Comparison of ENCODE assay signal across 1 cellular context in the genomic region with DNA sequence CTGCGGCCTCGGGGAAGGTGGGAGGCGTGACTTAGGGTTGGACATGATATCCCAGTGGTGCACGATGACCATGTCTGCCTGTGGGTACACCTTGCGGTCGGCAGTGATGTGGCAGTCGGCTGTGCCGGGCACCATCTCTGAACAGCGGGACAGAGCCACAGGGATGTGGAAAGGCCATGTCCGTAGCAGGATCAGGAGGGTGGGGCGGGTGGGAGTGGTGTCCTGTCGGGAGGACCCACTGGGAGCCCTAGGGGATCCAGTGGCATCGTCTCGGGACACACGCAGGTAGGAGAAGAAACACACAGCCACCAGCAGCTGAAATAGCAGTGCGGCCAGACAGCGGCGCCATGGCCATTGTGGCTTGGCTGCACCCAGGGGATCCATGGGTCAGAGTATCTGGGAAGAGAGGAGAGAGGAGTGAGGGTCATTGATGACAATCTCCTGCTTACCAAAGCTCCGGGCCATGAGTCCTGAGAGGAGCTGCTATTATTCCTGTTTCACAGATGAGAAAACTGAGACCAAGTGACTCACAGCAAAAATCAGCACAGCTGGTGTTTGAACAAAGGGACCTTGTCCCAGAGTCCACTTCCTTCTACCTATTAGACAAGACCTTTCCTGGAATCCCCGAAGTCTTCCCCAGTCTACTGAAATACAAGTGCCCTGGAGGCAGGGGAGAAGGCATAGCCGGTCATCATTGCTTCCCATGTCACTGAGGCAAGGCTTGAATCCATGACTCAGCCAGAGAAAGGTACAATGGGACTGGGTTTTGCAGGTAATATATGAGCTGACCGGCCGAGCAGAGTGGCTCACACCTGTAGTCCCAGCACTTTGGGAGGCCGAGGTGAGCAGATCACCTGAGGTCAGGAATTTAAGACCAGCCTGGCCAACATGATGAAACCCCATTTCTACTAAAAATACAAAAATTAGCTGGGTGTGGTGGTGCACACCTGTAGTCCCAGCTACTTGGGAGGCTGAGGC.
TF ChIP-seq lines count a peak whose summit lies in the region.

No MANE protein-coding gene starts in this region.

TF ChIP-seq in SK-N-SH, 30 proteins besides CTCF, POLR2A, EP300 and RAD21 (continued from another document):
- TF ChIP-seq, protein P1, sequence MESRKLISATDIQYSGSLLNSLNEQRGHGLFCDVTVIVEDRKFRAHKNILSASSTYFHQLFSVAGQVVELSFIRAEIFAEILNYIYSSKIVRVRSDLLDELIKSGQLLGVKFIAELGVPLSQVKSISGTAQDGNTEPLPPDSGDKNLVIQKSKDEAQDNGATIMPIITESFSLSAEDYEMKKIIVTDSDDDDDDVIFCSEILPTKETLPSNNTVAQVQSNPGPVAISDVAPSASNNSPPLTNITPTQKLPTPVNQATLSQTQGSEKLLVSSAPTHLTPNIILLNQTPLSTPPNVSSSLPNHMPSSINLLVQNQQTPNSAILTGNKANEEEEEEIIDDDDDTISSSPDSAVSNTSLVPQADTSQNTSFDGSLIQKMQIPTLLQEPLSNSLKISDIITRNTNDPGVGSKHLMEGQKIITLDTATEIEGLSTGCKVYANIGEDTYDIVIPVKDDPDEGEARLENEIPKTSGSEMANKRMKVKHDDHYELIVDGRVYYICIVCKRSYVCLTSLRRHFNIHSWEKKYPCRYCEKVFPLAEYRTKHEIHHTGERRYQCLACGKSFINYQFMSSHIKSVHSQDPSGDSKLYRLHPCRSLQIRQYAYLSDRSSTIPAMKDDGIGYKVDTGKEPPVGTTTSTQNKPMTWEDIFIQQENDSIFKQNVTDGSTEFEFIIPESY (IDR thresholded peaks at IDR 0.05; ENCODE audit: borderline replicate concordance, low read depth): no peak
- TF ChIP-seq, protein P2, sequence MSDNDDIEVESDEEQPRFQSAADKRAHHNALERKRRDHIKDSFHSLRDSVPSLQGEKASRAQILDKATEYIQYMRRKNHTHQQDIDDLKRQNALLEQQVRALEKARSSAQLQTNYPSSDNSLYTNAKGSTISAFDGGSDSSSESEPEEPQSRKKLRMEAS (IDR thresholded peaks at IDR 0.05; ENCODE audit: low read depth): no peak
- no peak for TF ChIP-seq TEAD4 (IDR thresholded peaks at IDR 0.05; ENCODE audit: borderline replicate concordance, insufficient read depth)
- TF ChIP-seq MEF2A (IDR thresholded peaks at IDR 0.05; ENCODE audit: borderline replicate concordance, low read depth): no peak
- no peak for TF ChIP-seq CHD2 (IDR thresholded peaks at IDR 0.05; ENCODE audit: low read length, partially characterized antibody)
- no peak for TF ChIP-seq NFIC (IDR thresholded peaks at IDR 0.05; ENCODE audit: borderline replicate concordance)
- no peak for TF ChIP-seq JUND (IDR thresholded peaks at IDR 0.05)
- no peak for TF ChIP-seq RCOR1 (IDR thresholded peaks at IDR 0.05; ENCODE audit: low read length)
- TF ChIP-seq SIN3A (IDR thresholded peaks at IDR 0.05; ENCODE audit: borderline replicate concordance, low read depth, low read length): no peak
- no peak for TF ChIP-seq RXRA (IDR thresholded peaks at IDR 0.05; ENCODE audit: borderline replicate concordance, low read depth)
- TF ChIP-seq RFX5 (IDR thresholded peaks at IDR 0.05; ENCODE audit: low read length): no peak
